In the genomic region with DNA sequence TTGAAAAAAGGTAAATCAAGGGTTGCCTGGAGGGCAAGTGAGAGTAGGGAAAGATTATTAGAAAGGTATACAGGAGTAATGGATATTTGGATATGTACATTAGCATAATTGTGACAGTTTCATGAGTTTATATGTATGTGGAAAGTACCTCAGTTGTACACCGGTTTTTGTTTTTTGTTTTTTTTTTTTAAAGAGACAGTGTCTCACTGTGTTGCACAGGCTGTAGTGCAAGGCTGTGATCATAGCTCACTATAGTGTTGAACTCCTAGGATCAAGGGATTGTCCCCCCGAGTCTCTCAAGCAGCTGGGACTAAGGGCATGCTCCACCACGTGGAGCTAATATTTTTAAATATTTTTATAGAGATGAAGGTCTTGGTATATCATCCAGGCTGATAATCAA, we compare ENCODE assay signal across 13 cellular contexts. TPM values are rescaled to one million over a fixed set of nuclear protein-coding genes. Genes with fewer than 3 reads are reported as not detected.
DNase-seq lines count a peak whose midpoint lies in the region; ATAC-seq and TF ChIP-seq lines count a peak whose summit lies in the region.
"Had no signal": no experiment of that assay in that cellular context is flagged by ENCODE, and none has a peak within 500 bp of the region (broad histone marks: within the 10 kb centered on the region; RNA-seq: fewer than 3 reads in every experiment).

No MANE protein-coding gene starts in this region.

- DNase-seq in coronary artery (ENCODE audit: low spot score) = no peak
- DNase-seq in spleen = no peak
- DNase-seq in transverse colon = no peak
- no peak for DNase-seq in NOMO-1 (lab: John Stamatoyannopoulos, UW; ENCODE audit: unreplicated experiment in 2 of 2)
- DNase-seq: activated effector memory CD4-positive, alpha-beta T cell treated with anti-CD3 and anti-CD28 coated beads, Interleukin-2, amount 50 U/mL, for 16 hours; NCI-H1105 treated with DMSO at 0.1 percent for 48 hours; NCI-H82; substantia nigra had no signal

- TF ChIP-seq POLR2A in spleen (IDR thresholded peaks at IDR 0.05) (no peak), transverse colon (IDR thresholded peaks at IDR 0.05) (no peak)

- TF ChIP-seq EP300 in transverse colon (IDR thresholded peaks at IDR 0.05; ENCODE audit: low read depth) = no peak

- ATAC-seq in GM19397 (IDR thresholded peaks at IDR 0.05; ENCODE audit: unreplicated experiment) (peak; percentile 12), HG02678 (IDR thresholded peaks at IDR 0.05; ENCODE audit: unreplicated experiment) (peak; percentile 9), HG03342 (IDR thresholded peaks at IDR 0.05; ENCODE audit: unreplicated experiment) (peak; percentile 23)

- in situ Hi-C loops in transverse colon (cut with MboI; ENCODE audit: low pct_ligation_motif_present in 1 of 4, low pct_unique_long_range_greater_than_20kb in 1 of 4, low sequenced_read_pairs in 3 of 4) = no loop called here

- 61 to 85% (median 76%) methylated on average over 3 of the region's 3 CpGs for WGBS in spleen, 5 donors
- WGBS in transverse colon (ENCODE audit: low coverage in 1 of 2), 2 donors = 54 to 61% methylated on average over 2 to 3 of the region's 3 CpGs

- H3K36me3 ChIP-seq in spleen (no peaks in the 10 kb centered on the region), transverse colon (no peaks in the 10 kb centered on the region)

- TF ChIP-seq CTCF in 22Rv1 (IDR thresholded peaks at IDR 0.05) (no peak), coronary artery (IDR thresholded peaks at IDR 0.05) (no peak), spleen (IDR thresholded peaks at IDR 0.05 in 8 of 11, conservative IDR thresholded peaks at IDR 0.05 in 3 of 11) (no peak), transverse colon (IDR thresholded peaks at IDR 0.05) (no peak)

- H3K9me3 ChIP-seq in spleen (no peaks in the 10 kb centered on the region), transverse colon (no peaks in the 10 kb centered on the region)

- 0 out of 2 replicates have a peak overlapping the region, but pooled peaks have one; percentile 30 for H3K27ac ChIP-seq in 22Rv1
- H3K27ac ChIP-seq in coronary artery = no peak overlapping the region
- no peak overlapping the region for H3K27ac ChIP-seq in spleen
- no peak overlapping the region for H3K27ac ChIP-seq in transverse colon
- H3K27ac ChIP-seq: SK-N-MC had no signal

- no peaks in the 10 kb centered on the region for H3K27me3 ChIP-seq in spleen (replicated peaks in 1 of 7)
- H3K27me3 ChIP-seq in transverse colon = no peaks in the 10 kb centered on the region

- intact Hi-C loops in spleen (cut with DNase I; ENCODE audit: low total_unique reads) (no loop called here), transverse colon (cut with DNase I; ENCODE audit: low total_unique reads) (no loop called here)

- H3K4me1 ChIP-seq in spleen (no peaks in the 10 kb centered on the region), transverse colon (no peaks in the 10 kb centered on the region)

- H3K4me3 ChIP-seq in coronary artery = no peak overlapping the region
- no peak overlapping the region for H3K4me3 ChIP-seq in spleen
- no peak overlapping the region for H3K4me3 ChIP-seq in transverse colon
- H3K4me3 ChIP-seq: SK-N-MC had no signal

RNA-seq across cellular contexts. Expression of gene HPGD, which starts 15.3 kb away (rescaled TPM):
- 10 to 100 TPM in 6 of 7 donors, 1 to 10 TPM in 1; 2.6 to 40.5 (median 16.5) TPM for total RNA-seq in spleen
- polyA plus RNA-seq in spleen = 1 to 10 TPM; 5.5 to 9.7 (median 7.5) TPM
- 100 to 1,000 TPM in 3 of 4 donors, 10 to 100 TPM in 1; 33.0 to 602 (median 361) TPM for total RNA-seq in transverse colon
